16 cellular contexts compared by ENCODE assay signal in the genomic region with DNA sequence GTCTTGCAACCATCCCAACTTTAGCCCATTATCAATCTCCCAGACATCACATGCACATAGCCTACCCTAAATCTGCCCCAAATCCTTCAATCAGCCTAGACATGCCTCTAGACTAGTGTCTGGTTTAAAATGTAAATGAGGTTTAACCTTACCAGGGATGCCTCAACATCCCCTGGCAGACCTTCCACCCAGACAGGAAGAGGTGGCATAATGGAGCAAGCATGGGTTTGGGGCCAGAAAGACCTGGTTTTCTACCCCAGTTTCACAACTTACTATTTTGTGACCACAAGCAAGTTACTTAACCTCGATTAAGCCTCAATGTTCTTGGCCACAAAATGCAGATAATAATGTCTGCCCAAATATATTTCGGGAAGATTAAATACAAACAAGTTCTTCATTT.
"Had no signal": no experiment of that assay in that cellular context is flagged by ENCODE, and none has a peak within 500 bp of the region (broad histone marks: within the 10 kb centered on the region; RNA-seq: fewer than 3 reads in every experiment).

No MANE protein-coding gene starts in this region.

- H3K4me3 ChIP-seq: coronary artery, lower lobe of right lung, thyroid gland had no signal

- H3K27ac ChIP-seq: coronary artery, lower lobe of right lung, thyroid gland had no signal

- DNase-seq: activated CD4-positive, alpha-beta T cell treated with anti-CD3 and anti-CD28 coated beads for 48 hours; activated CD8-positive, alpha-beta T cell treated with anti-CD3 and anti-CD28 coated beads, Interleukin-2, amount 10 ng/mL, durations not matched to agents 7 days and 5 days; activated naive CD4-positive, alpha-beta T cell treated with anti-CD3 and anti-CD28 coated beads for 36 hours; activated T-cell treated with anti-CD3 and anti-CD28 coated beads, Interleukin-2, amount 50 U/mL, for 4 hours; foreskin melanocyte; glutamatergic neuron; lower lobe of right lung; midbrain; nephron progenitor cell; occipital lobe; posterior cingulate gyrus; retina; stimulated activated CD8-positive, alpha-beta memory T cell treated with anti-CD3 and anti-CD28 coated beads, Interleukin-4, amount 100 ng/mL, for 48 hours; stimulated activated naive CD4-positive, alpha-beta T cell; thyroid gland had no signal
